Comparison of ENCODE assay signal across 37 cellular contexts in genomic region chr10:118874171-118874570, GRCh38.
"Had no signal": no experiment of that assay in that cellular context is flagged by ENCODE, and none has a peak within 500 bp of the region (broad histone marks: within the 10 kb centered on the region; RNA-seq: fewer than 3 reads in every experiment).

No MANE protein-coding gene starts in this region.

- H3K4me1 Mint-ChIP-seq: activated CD4-positive, alpha-beta T cell treated with anti-CD3 and anti-CD28 coated beads for 36 hours; activated CD4-positive, alpha-beta T cell treated with anti-CD3 and anti-CD28 coated beads, Interleukin-2, amount 10 ng/mL, durations not matched to agents 24 days and 14 days; activated CD8-positive, alpha-beta memory T cell treated with anti-CD3 and anti-CD28 coated beads, Interleukin-2, amount 10 ng/mL, durations not matched to agents 7 days and 5 days; activated naive CD4-positive, alpha-beta T cell treated with anti-CD3 and anti-CD28 coated beads, Interleukin-2, amount 50 U/mL, for 24 hours; activated naive CD8-positive, alpha-beta T cell treated with anti-CD3 and anti-CD28 coated beads for 36 hours; activated naive CD8-positive, alpha-beta T cell treated with anti-CD3 and anti-CD28 coated beads, Interleukin-2, amount 50 U/mL, for 24 hours; central memory CD8-positive, alpha-beta T cell; T-cell had no signal

- H3K4me1 ChIP-seq: breast epithelium had no signal

- H3K27me3 ChIP-seq: adrenal gland, breast epithelium, cardiac muscle cell, esophagus muscularis mucosa, foreskin keratinocyte, gastrocnemius medialis had no signal

- H3K27ac ChIP-seq: adrenal gland, breast epithelium, cardiac muscle cell, coronary artery, dorsolateral prefrontal cortex, esophagus muscularis mucosa, foreskin keratinocyte, gastrocnemius medialis had no signal

- H3K4me3 Mint-ChIP-seq: activated CD4-positive, alpha-beta memory T cell treated with anti-CD3 and anti-CD28 coated beads for 36 hours; activated CD4-positive, alpha-beta T cell treated with anti-CD3 and anti-CD28 coated beads for 36 hours; activated CD4-positive, alpha-beta T cell treated with anti-CD3 and anti-CD28 coated beads, Interleukin-2, amount 10 ng/mL, durations not matched to agents 24 days and 14 days; activated CD8-positive, alpha-beta memory T cell treated with anti-CD3 and anti-CD28 coated beads, Interleukin-2, amount 10 ng/mL, durations not matched to agents 7 days and 5 days; activated CD8-positive, alpha-beta T cell treated with anti-CD3 and anti-CD28 coated beads, Interleukin-2, amount 10 ng/mL, durations not matched to agents 7 days and 5 days; activated naive CD4-positive, alpha-beta T cell treated with anti-CD3 and anti-CD28 coated beads for 36 hours; activated naive CD4-positive, alpha-beta T cell treated with anti-CD3 and anti-CD28 coated beads, Interleukin-2, amount 50 U/mL, for 24 hours; activated naive CD8-positive, alpha-beta T cell treated with anti-CD3 and anti-CD28 coated beads for 36 hours; activated naive CD8-positive, alpha-beta T cell treated with anti-CD3 and anti-CD28 coated beads, Interleukin-2, amount 50 U/mL, for 24 hours; activated T-helper 1 cell treated with anti-CD3 and anti-CD28 coated beads, Interleukin-12 subunit alpha, Interleukin-12 subunit beta, Interleukin-2, Interleukin-4 antibody, amounts not matched to agents 30 ng/mL and 10 ng/mL and 1 ng/mL, durations not matched to agents 14 hours and 24 hours and 36 hours; brain; central memory CD8-positive, alpha-beta T cell; dendritic cell treated with granulocyte-macrophage colony-stimulating factor and Interleukin-4, amounts not matched to agents 40 ng/mL and 50 ng/mL, for 4 days; endodermal cell; T-cell; T-helper 1 cell treated with Interleukin-12 subunit alpha and Interleukin-12 subunit beta and Interleukin-4 antibody, amounts not matched to agents 30 μg/mL and 1 μg/mL, for 36 hours had no signal

- H3K27ac Mint-ChIP-seq: activated CD4-positive, alpha-beta memory T cell treated with anti-CD3 and anti-CD28 coated beads for 36 hours; activated CD4-positive, alpha-beta T cell treated with anti-CD3 and anti-CD28 coated beads for 36 hours; activated CD4-positive, alpha-beta T cell treated with anti-CD3 and anti-CD28 coated beads, Interleukin-2, amount 10 ng/mL, durations not matched to agents 24 days and 14 days; activated CD8-positive, alpha-beta memory T cell treated with anti-CD3 and anti-CD28 coated beads, Interleukin-2, amount 10 ng/mL, durations not matched to agents 7 days and 5 days; activated CD8-positive, alpha-beta T cell treated with anti-CD3 and anti-CD28 coated beads, Interleukin-2, amount 10 ng/mL, durations not matched to agents 7 days and 5 days; activated naive CD4-positive, alpha-beta T cell treated with anti-CD3 and anti-CD28 coated beads for 36 hours; activated naive CD4-positive, alpha-beta T cell treated with anti-CD3 and anti-CD28 coated beads, Interleukin-2, amount 50 U/mL, for 24 hours; activated naive CD8-positive, alpha-beta T cell treated with anti-CD3 and anti-CD28 coated beads for 36 hours; activated naive CD8-positive, alpha-beta T cell treated with anti-CD3 and anti-CD28 coated beads, Interleukin-2, amount 50 U/mL, for 24 hours; activated T-helper 1 cell treated with anti-CD3 and anti-CD28 coated beads, Interleukin-12 subunit alpha, Interleukin-12 subunit beta, Interleukin-2, Interleukin-4 antibody, amounts not matched to agents 30 ng/mL and 10 ng/mL and 1 ng/mL, durations not matched to agents 14 hours and 24 hours and 36 hours; activated T-helper 2 cell treated with anti-CD3 and anti-CD28 coated beads, Interferon-gamma antibody, Interleukin-2, Interleukin-4, amounts not matched to agents 10 μg/mL and 5 μg/mL and 100 μg/mL, durations not matched to agents 14 hours and 24 hours and 36 hours; brain; dendritic cell treated with granulocyte-macrophage colony-stimulating factor and Interleukin-4, amounts not matched to agents 40 ng/mL and 50 ng/mL, for 4 days; endodermal cell; T-cell; T-helper 1 cell treated with Interleukin-12 subunit alpha and Interleukin-12 subunit beta and Interleukin-4 antibody, amounts not matched to agents 30 μg/mL and 1 μg/mL, for 36 hours had no signal

- H3K36me3 Mint-ChIP-seq: activated CD4-positive, alpha-beta memory T cell treated with anti-CD3 and anti-CD28 coated beads for 36 hours; activated CD8-positive, alpha-beta memory T cell treated with anti-CD3 and anti-CD28 coated beads, Interleukin-2, amount 10 ng/mL, durations not matched to agents 7 days and 5 days; activated naive CD8-positive, alpha-beta T cell treated with anti-CD3 and anti-CD28 coated beads for 36 hours; brain had no signal

- H3K4me3 ChIP-seq: adrenal gland, breast epithelium, cardiac muscle cell, coronary artery, dorsolateral prefrontal cortex, esophagus muscularis mucosa, gastrocnemius medialis had no signal

- DNase-seq: activated CD4-positive, alpha-beta memory T cell treated with anti-CD3 and anti-CD28 coated beads for 36 hours; activated CD4-positive, alpha-beta T cell treated with anti-CD3 and anti-CD28 coated beads for 36 hours; activated CD4-positive, alpha-beta T cell treated with anti-CD3 and anti-CD28 coated beads, Interleukin-2, amount 10 ng/mL, durations not matched to agents 24 days and 14 days; activated CD4-positive, CD25-positive, alpha-beta regulatory T cell; activated CD4-positive, CD25-positive, alpha-beta regulatory T cell treated with anti-CD3 and anti-CD28 coated beads, Interleukin-2, amount 50 U/mL, for 72 hours; activated CD8-positive, alpha-beta memory T cell treated with anti-CD3 and anti-CD28 coated beads, Interleukin-2, amount 10 ng/mL, durations not matched to agents 7 days and 5 days; activated CD8-positive, alpha-beta memory T cell treated with anti-CD3 and anti-CD28 coated beads, Interleukin-2, amount 50 U/mL, for 4 hours; activated CD8-positive, alpha-beta T cell treated with anti-CD3 and anti-CD28 coated beads, Interleukin-2, amount 10 ng/mL, durations not matched to agents 7 days and 5 days; activated effector memory CD4-positive, alpha-beta T cell treated with anti-CD3 and anti-CD28 coated beads, Interleukin-2, amount 50 U/mL, for 16 hours; activated naive CD4-positive, alpha-beta T cell treated with anti-CD3 and anti-CD28 coated beads for 36 hours; activated naive CD8-positive, alpha-beta T cell treated with anti-CD3 and anti-CD28 coated beads for 36 hours; activated naive CD8-positive, alpha-beta T cell treated with anti-CD3 and anti-CD28 coated beads, Interleukin-2, amount 50 U/mL, for 24 hours; activated T-cell treated with anti-CD3 and anti-CD28 coated beads, Interleukin-2, amount 50 U/mL, for 1 hour; activated T-cell treated with anti-CD3 and anti-CD28 coated beads, Interleukin-2, amount 50 U/mL, for 48 hours; adrenal gland; amygdala; aorta; dorsolateral prefrontal cortex; effector memory CD4-positive, alpha-beta T cell; endodermal cell; erythroblast; gastrocnemius medialis; glutamatergic neuron; SW 1271; T-cell had no signal

- H3K9me3 Mint-ChIP-seq: activated CD4-positive, alpha-beta T cell treated with anti-CD3 and anti-CD28 coated beads, Interleukin-2, amount 10 ng/mL, durations not matched to agents 24 days and 14 days; activated T-helper 1 cell treated with anti-CD3 and anti-CD28 coated beads, Interleukin-12 subunit alpha, Interleukin-12 subunit beta, Interleukin-2, Interleukin-4 antibody, amounts not matched to agents 30 ng/mL and 10 ng/mL and 1 ng/mL, durations not matched to agents 14 hours and 24 hours and 36 hours; activated T-helper 2 cell treated with anti-CD3 and anti-CD28 coated beads, Interferon-gamma antibody, Interleukin-2, Interleukin-4, amounts not matched to agents 10 μg/mL and 5 μg/mL and 100 μg/mL, durations not matched to agents 14 hours and 24 hours and 36 hours; central memory CD8-positive, alpha-beta T cell; T-helper 1 cell treated with Interleukin-12 subunit alpha and Interleukin-12 subunit beta and Interleukin-4 antibody, amounts not matched to agents 30 μg/mL and 1 μg/mL, for 36 hours had no signal

- H3K36me3 ChIP-seq: adrenal gland, breast epithelium, cardiac muscle cell, esophagus muscularis mucosa, gastrocnemius medialis had no signal

- ATAC-seq: activated CD4-positive, alpha-beta T cell treated with anti-CD3 and anti-CD28 coated beads for 36 hours; activated CD8-positive, alpha-beta memory T cell treated with anti-CD3 and anti-CD28 coated beads, Interleukin-2, amount 10 ng/mL, durations not matched to agents 7 days and 5 days; activated CD8-positive, alpha-beta T cell treated with anti-CD3 and anti-CD28 coated beads, Interleukin-2, amount 10 ng/mL, durations not matched to agents 7 days and 5 days; activated naive CD8-positive, alpha-beta T cell treated with anti-CD3 and anti-CD28 coated beads, Interleukin-2, amount 50 U/mL, for 24 hours; T-cell had no signal

- H3K9me3 ChIP-seq: adrenal gland, breast epithelium, esophagus muscularis mucosa, gastrocnemius medialis had no signal
